8 cellular contexts compared by ENCODE assay signal in genomic region chr12:10140001-10140400, GRCh38. TPM values are rescaled to one million over a fixed set of nuclear protein-coding genes. Genes with fewer than 3 reads are reported as not detected.
DNase-seq lines count a peak whose midpoint lies in the region; ATAC-seq, FAIRE-seq and TF ChIP-seq lines count a peak whose summit lies in the region.

No MANE protein-coding gene starts in this region.

- H3K27ac ChIP-seq in KMS-11 = no peak overlapping the region

- no peak overlapping the region for H3K9ac ChIP-seq in KMS-11

- H3K36me3 ChIP-seq in KMS-11 (ENCODE audit: insufficient read depth) (no peaks in the 10 kb centered on the region), bronchial epithelial cell (ENCODE audit: control insufficient read depth, insufficient read depth, low read length) (no peaks in the 10 kb centered on the region)

- H3K79me2 ChIP-seq in KMS-11 (ENCODE audit: insufficient read depth, low read depth) = no peaks in the 10 kb centered on the region

- no peak overlapping the region for H2AFZ ChIP-seq in KMS-11 (ENCODE audit: low read depth)

- H4K20me1 ChIP-seq in KMS-11 (ENCODE audit: insufficient read depth) = no peaks in the 10 kb centered on the region

- no peak overlapping the region for H3K4me2 ChIP-seq in KMS-11

- no peak overlapping the region for H3K4me3 ChIP-seq in KMS-11 (IDR thresholded peaks at IDR 0.05; ENCODE audit: insufficient read depth, low read depth, low read length)
- no peak overlapping the region for H3K4me3 ChIP-seq in bronchial epithelial cell (ENCODE audit: low read depth, low read length)

- H3K27me3 ChIP-seq in KMS-11 (ENCODE audit: insufficient read depth, low read depth) (no peaks in the 10 kb centered on the region), bronchial epithelial cell (ENCODE audit: control insufficient read depth, insufficient read depth, low read length) (no peaks in the 10 kb centered on the region)

- peak; percentile 67 for TF ChIP-seq CTCF in KMS-11 (conservative IDR thresholded peaks at IDR 0.05; ENCODE audit: low read depth, low read length)
- TF ChIP-seq CTCF in bronchial epithelial cell (IDR thresholded peaks at IDR 0.05; ENCODE audit: insufficient read depth, low read length, severe bottlenecking) = peak; percentile 46

- H3K4me1 ChIP-seq in KMS-11 (ENCODE audit: low read depth, poor library complexity, severe bottlenecking) = peaks cover 38% of the 10 kb centered on the region

- DNase-seq in EH (ENCODE audit: low read depth) = peak; percentile 75
- DNase-seq in T-helper 1 cell = peak in 3 of 5 donors; percentile 12 to 46 (median 31)
- DNase-seq in bronchial epithelial cell (ENCODE audit: low read depth) = peak; percentile 61
- no peak for DNase-seq in left lobe of liver (ENCODE audit: low spot score)
- DNase-seq in stimulated activated CD8-positive, alpha-beta memory T cell treated with anti-CD3 and anti-CD28 coated beads, Interleukin-7, amount 100 ng/mL, for 4 hours (ENCODE audit: low read depth in 2 of 2) = peak; percentile 6 to 19

- ATAC-seq in left lobe of liver (peak; percentile 84), GM19324 (IDR thresholded peaks at IDR 0.05; ENCODE audit: low FRiP score, unreplicated experiment) (no peak), GM21717 (IDR thresholded peaks at IDR 0.05; ENCODE audit: unreplicated experiment) (no peak)

- no peak for FAIRE-seq in bronchial epithelial cell (lab: Jason Lieb, UNC)

RNA-seq across cellular contexts. Expression of gene CLEC7A, which starts 10.0 kb away (rescaled TPM):
- total RNA-seq in bronchial epithelial cell (not detected in 2 replicates), left lobe of liver (1.2 TPM)

RNA-seq across cellular contexts. Expression of gene OLR1, which starts 31.9 kb away (rescaled TPM):
- total RNA-seq in bronchial epithelial cell (0.38 TPM in 1 of 2 replicates, not detected in the other), left lobe of liver (0.50 TPM)

RNA-seq across cellular contexts. Expression of gene TMEM52B, which starts 38.8 kb away (rescaled TPM):
- total RNA-seq in bronchial epithelial cell (not detected in 2 replicates), left lobe of liver (not detected)

RNA-seq across cellular contexts. Expression of gene CLEC1A, which starts 41.2 kb away (rescaled TPM):
- not detected in 2 replicates for total RNA-seq in bronchial epithelial cell
- total RNA-seq in left lobe of liver = 0.70 TPM
